ENCODE assay signal across 21 cellular contexts in the genomic region with DNA sequence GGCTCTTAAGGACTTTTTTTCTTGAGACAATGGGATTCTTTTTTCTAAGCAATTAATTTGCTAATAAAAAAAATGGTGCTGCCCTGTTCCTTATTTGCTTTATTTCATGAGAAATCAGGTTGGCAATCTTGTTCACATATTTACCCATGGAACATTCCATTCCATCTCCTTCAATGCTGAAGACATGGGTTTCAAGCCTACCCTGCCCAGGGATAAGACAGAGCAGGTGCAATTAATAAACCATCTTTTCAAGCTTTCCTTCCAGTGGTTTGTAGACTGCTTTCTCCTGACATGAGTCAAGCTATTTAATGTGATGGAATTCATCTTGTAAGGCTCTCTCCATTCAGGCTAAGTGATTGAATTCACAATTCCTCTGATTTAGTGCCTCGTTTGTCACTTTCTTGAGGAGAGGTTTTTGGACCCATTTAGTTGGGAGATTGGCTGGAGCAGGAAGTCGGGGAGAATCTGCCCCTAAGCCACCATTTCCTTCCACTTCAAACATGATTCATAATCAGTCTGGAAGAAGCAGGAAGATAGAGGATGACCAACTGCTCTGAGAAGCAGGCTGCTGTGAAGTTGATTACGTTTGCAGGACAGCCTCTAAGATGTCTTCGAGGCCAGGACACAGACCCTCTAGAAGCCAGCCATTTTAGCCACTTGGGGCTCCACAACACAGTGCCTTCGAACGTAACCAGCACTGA.
"Had no signal": no experiment of that assay in that cellular context is flagged by ENCODE, and none has a peak within 500 bp of the region (broad histone marks: within the 10 kb centered on the region; RNA-seq: fewer than 3 reads in every experiment).

No MANE protein-coding gene starts in this region.

- H3K4me2 ChIP-seq: neural progenitor cell had no signal

- H3K9me3 ChIP-seq: left lung, transverse colon had no signal

- H3K4me3 Mint-ChIP-seq: activated CD4-positive, alpha-beta memory T cell treated with anti-CD3 and anti-CD28 coated beads for 36 hours; activated naive CD4-positive, alpha-beta T cell treated with anti-CD3 and anti-CD28 coated beads for 36 hours; activated naive CD8-positive, alpha-beta T cell treated with anti-CD3 and anti-CD28 coated beads, Interleukin-2, amount 10 ng/mL, durations not matched to agents 7 days and 5 days; mesothelial cell of epicardium; naive thymus-derived CD8-positive, alpha-beta T cell; neural progenitor cell; stimulated activated naive B cell treated with anti-CD40 and anti-IgM and Interleukin-4, amounts not matched to agents 10 μg/mL and 1 μg/mL and 100 μg/mL, for 72 hours had no signal

- H3K4me1 Mint-ChIP-seq: naive thymus-derived CD8-positive, alpha-beta T cell; stimulated activated naive B cell treated with anti-CD40 and anti-IgM and Interleukin-4, amounts not matched to agents 10 μg/mL and 1 μg/mL and 100 μg/mL, for 72 hours had no signal

- H3K36me3 ChIP-seq: left lung, neural progenitor cell, transverse colon had no signal

- H3K27me3 ChIP-seq: left lung, transverse colon had no signal

- FAIRE-seq: kidney had no signal

- H3K27ac Mint-ChIP-seq: activated CD4-positive, alpha-beta memory T cell treated with anti-CD3 and anti-CD28 coated beads for 36 hours; activated naive CD4-positive, alpha-beta T cell treated with anti-CD3 and anti-CD28 coated beads for 36 hours; activated naive CD8-positive, alpha-beta T cell treated with anti-CD3 and anti-CD28 coated beads, Interleukin-2, amount 10 ng/mL, durations not matched to agents 7 days and 5 days; mesothelial cell of epicardium; neural progenitor cell; stimulated activated naive B cell treated with anti-CD40 and anti-IgM and Interleukin-4, amounts not matched to agents 10 μg/mL and 1 μg/mL and 100 μg/mL, for 72 hours had no signal

- H3K36me3 Mint-ChIP-seq: activated CD4-positive, alpha-beta memory T cell treated with anti-CD3 and anti-CD28 coated beads for 36 hours; activated naive CD8-positive, alpha-beta T cell treated with anti-CD3 and anti-CD28 coated beads, Interleukin-2, amount 10 ng/mL, durations not matched to agents 7 days and 5 days; naive thymus-derived CD8-positive, alpha-beta T cell had no signal

- H3K4me1 ChIP-seq: left lung, transverse colon had no signal

- H2AFZ ChIP-seq: neural progenitor cell had no signal

- H3K27me3 Mint-ChIP-seq: activated CD4-positive, alpha-beta memory T cell treated with anti-CD3 and anti-CD28 coated beads for 36 hours; naive thymus-derived CD8-positive, alpha-beta T cell; stimulated activated naive B cell treated with anti-CD40 and anti-IgM and Interleukin-4, amounts not matched to agents 10 μg/mL and 1 μg/mL and 100 μg/mL, for 72 hours had no signal

- H3K9me3 Mint-ChIP-seq: activated naive CD4-positive, alpha-beta T cell treated with anti-CD3 and anti-CD28 coated beads for 36 hours; activated naive CD8-positive, alpha-beta T cell treated with anti-CD3 and anti-CD28 coated beads, Interleukin-2, amount 10 ng/mL, durations not matched to agents 7 days and 5 days; naive thymus-derived CD8-positive, alpha-beta T cell; stimulated activated naive B cell treated with anti-CD40 and anti-IgM and Interleukin-4, amounts not matched to agents 10 μg/mL and 1 μg/mL and 100 μg/mL, for 72 hours had no signal

- DNase-seq: activated CD4-positive, alpha-beta memory T cell treated with anti-CD3 and anti-CD28 coated beads for 36 hours; activated CD4-positive, alpha-beta T cell treated with anti-CD3 and anti-CD28 coated beads for 4 hours; activated CD4-positive, CD25-positive, alpha-beta regulatory T cell; activated naive CD4-positive, alpha-beta T cell treated with anti-CD3 and anti-CD28 coated beads for 36 hours; activated naive CD8-positive, alpha-beta T cell treated with anti-CD3 and anti-CD28 coated beads, Interleukin-2, amount 10 ng/mL, durations not matched to agents 7 days and 5 days; activated T-cell treated with anti-CD3 and anti-CD28 coated beads, Interleukin-2, amount 50 U/mL, for 48 hours; amniotic stem cell; cerebellar nuclear complex; kidney; left lung; naive thymus-derived CD8-positive, alpha-beta T cell; posterior cingulate gyrus; stimulated activated CD4-positive, alpha-beta T cell treated with anti-CD3 and anti-CD28 coated beads, Interleukin-2, amount 100 ng/mL, for 48 hours; stimulated activated CD8-positive, alpha-beta memory T cell treated with anti-CD3 and anti-CD28 coated beads, Interleukin-4, amount 100 ng/mL, for 48 hours; stimulated activated naive B cell treated with anti-CD40 and anti-IgM and Interleukin-4, amounts not matched to agents 10 μg/mL and 1 μg/mL and 100 μg/mL, for 72 hours; T-helper 1 cell; transverse colon had no signal

- H3K4me3 ChIP-seq: coronary artery, left lung, lung, neural progenitor cell, transverse colon had no signal

- H3K27ac ChIP-seq: coronary artery, left lung, neural progenitor cell, transverse colon had no signal

- H3K9ac ChIP-seq: neural progenitor cell had no signal
